Comparison of ENCODE assay signal across 24 cellular contexts in the genomic region with DNA sequence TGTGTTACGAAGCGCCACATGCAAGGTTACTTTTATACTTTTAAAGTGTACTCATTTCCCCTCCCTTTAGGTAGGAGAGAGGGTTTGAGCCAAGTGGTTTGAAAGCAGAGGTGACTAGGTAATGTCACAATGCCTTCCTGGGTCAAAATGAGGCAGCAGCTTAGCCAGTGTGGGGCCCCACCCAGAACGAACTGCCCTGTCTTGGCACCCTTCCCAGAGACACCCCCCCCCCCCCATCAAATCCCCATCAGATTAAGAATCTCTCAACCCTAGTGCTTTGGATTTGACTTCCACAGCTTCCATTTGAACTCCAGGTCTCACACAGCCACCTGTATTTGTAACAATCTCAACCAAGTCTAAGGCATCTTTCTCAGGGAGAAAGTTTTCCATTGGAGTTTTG.
"Had no signal": no experiment of that assay in that cellular context is flagged by ENCODE, and none has a peak within 500 bp of the region (broad histone marks: within the 10 kb centered on the region; RNA-seq: fewer than 3 reads in every experiment).

No MANE protein-coding gene starts in this region.

- H3K36me3 ChIP-seq: prostate gland, uterus had no signal

- H3K9me3 Mint-ChIP-seq: dendritic cell treated with granulocyte-macrophage colony-stimulating factor and Interleukin-4, amounts not matched to agents 40 ng/mL and 50 ng/mL, for 4 days; effector memory CD8-positive, alpha-beta T cell; stimulated activated memory B cell treated with anti-CD40 and anti-IgM and Interleukin-4, amounts not matched to agents 10 μg/mL and 1 μg/mL and 100 μg/mL, for 72 hours; stimulated activated naive CD8-positive, alpha-beta T cell treated with anti-CD3 and anti-CD28 coated beads, Interleukin-15, Interleukin-2, amounts not matched to agents 100 ng/mL and 50 ng/mL, for 24 hours had no signal

- H3K27ac Mint-ChIP-seq: nephron; stimulated activated memory B cell treated with anti-CD40 and anti-IgM and Interleukin-4, amounts not matched to agents 10 μg/mL and 1 μg/mL and 100 μg/mL, for 72 hours; stimulated activated naive CD8-positive, alpha-beta T cell treated with anti-CD3 and anti-CD28 coated beads, Interleukin-15, Interleukin-2, amounts not matched to agents 100 ng/mL and 50 ng/mL, for 24 hours had no signal

- H3K4me1 ChIP-seq: pancreas, prostate gland, right lobe of liver, upper lobe of left lung, uterus had no signal

- H3K4me3 ChIP-seq: esophagus squamous epithelium, gastroesophageal sphincter, lung, pancreas, prostate gland, right lobe of liver, tibial artery, upper lobe of left lung, uterus had no signal

- ATAC-seq: effector memory CD8-positive, alpha-beta T cell; gastroesophageal sphincter; left ventricle myocardium superior; pancreas; right lobe of liver; stimulated activated memory B cell treated with anti-CD40 and anti-IgM and Interleukin-4, amounts not matched to agents 10 μg/mL and 1 μg/mL and 100 μg/mL, for 72 hours had no signal

- H3K27me3 Mint-ChIP-seq: dendritic cell treated with granulocyte-macrophage colony-stimulating factor and Interleukin-4, amounts not matched to agents 40 ng/mL and 50 ng/mL, for 4 days; effector memory CD8-positive, alpha-beta T cell; stimulated activated memory B cell treated with anti-CD40 and anti-IgM and Interleukin-4, amounts not matched to agents 10 μg/mL and 1 μg/mL and 100 μg/mL, for 72 hours; stimulated activated naive CD8-positive, alpha-beta T cell treated with anti-CD3 and anti-CD28 coated beads, Interleukin-15, Interleukin-2, amounts not matched to agents 100 ng/mL and 50 ng/mL, for 24 hours had no signal

- H3K9me3 ChIP-seq: esophagus squamous epithelium, gastroesophageal sphincter, pancreas, prostate gland, right lobe of liver, tibial artery, upper lobe of left lung, uterus had no signal

- H3K27ac ChIP-seq: epithelial cell of prostate, esophagus squamous epithelium, gastroesophageal sphincter, pancreas, prostate gland, right lobe of liver, tibial artery, upper lobe of left lung, uterus had no signal

- H3K4me3 Mint-ChIP-seq: dendritic cell treated with granulocyte-macrophage colony-stimulating factor and Interleukin-4, amounts not matched to agents 40 ng/mL and 50 ng/mL, for 4 days; effector memory CD8-positive, alpha-beta T cell; nephron; stimulated activated memory B cell treated with anti-CD40 and anti-IgM and Interleukin-4, amounts not matched to agents 10 μg/mL and 1 μg/mL and 100 μg/mL, for 72 hours; stimulated activated naive CD8-positive, alpha-beta T cell treated with anti-CD3 and anti-CD28 coated beads, Interleukin-15, Interleukin-2, amounts not matched to agents 100 ng/mL and 50 ng/mL, for 24 hours had no signal

- DNase-seq: effector memory CD8-positive, alpha-beta T cell; esophagus squamous epithelium; foreskin fibroblast; glutamatergic neuron; islet precursor cell; left ventricle myocardium superior; mesenchymal stem cell; midbrain; occipital lobe; right lobe of liver; stimulated activated CD4-positive, alpha-beta T cell treated with anti-CD3 and anti-CD28 coated beads, Interleukin-4, amount 100 ng/mL, for 1 hour; stimulated activated CD8-positive, alpha-beta memory T cell treated with anti-CD3 and anti-CD28 coated beads, Interleukin-4, amount 100 ng/mL, for 48 hours; tibial artery; upper lobe of left lung; uterus had no signal
